In the genomic region with DNA sequence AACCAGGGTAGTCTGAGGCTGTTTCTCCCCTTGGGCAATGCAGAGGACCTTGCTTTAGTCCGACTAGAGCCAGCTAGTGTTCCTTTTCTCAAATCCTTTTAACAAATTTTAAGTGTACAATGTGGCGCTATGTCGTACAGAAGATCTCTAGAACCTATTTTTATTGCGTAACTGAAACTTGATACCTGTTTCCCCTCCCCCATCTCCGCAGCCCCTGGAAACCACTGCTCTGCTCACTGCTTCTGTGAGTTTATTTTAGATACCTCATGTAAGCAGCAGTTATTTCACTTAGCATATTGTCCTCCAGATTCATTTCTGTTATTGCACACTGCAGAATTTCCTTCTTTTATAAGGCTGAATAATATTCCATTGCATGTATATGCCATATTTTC, we compare ENCODE assay signal across 25 cellular contexts.
"Had no signal": no experiment of that assay in that cellular context is flagged by ENCODE, and none has a peak within 500 bp of the region (broad histone marks: within the 10 kb centered on the region; RNA-seq: fewer than 3 reads in every experiment).

No MANE protein-coding gene starts in this region.

- H3K27me3 ChIP-seq: brain microvascular endothelial cell had no signal

- H3K36me3 ChIP-seq: brain microvascular endothelial cell, cardiac muscle cell had no signal

- FAIRE-seq: astrocyte, TTC549 had no signal

- H3K4me3 ChIP-seq: cardiac muscle cell, SK-N-MC had no signal

- ATAC-seq: activated T-helper 17 cell treated with anti-CD3 and anti-CD28 coated beads, Interleukin-2, amount 50 U/mL, for 72 hours; T-cell had no signal

- H3K27ac ChIP-seq: brain microvascular endothelial cell, cardiac muscle cell, SK-N-MC had no signal

- H3K27me3 Mint-ChIP-seq: activated B cell treated with CpG ODN at 0.5 μM for 24 hours; activated CD4-positive, alpha-beta memory T cell treated with anti-CD3 and anti-CD28 coated beads for 36 hours; activated CD4-positive, alpha-beta T cell treated with anti-CD3 and anti-CD28 coated beads, Interleukin-2, amount 10 ng/mL, durations not matched to agents 24 days and 14 days; activated naive CD8-positive, alpha-beta T cell; T-cell had no signal

- H3K4me3 Mint-ChIP-seq: activated B cell treated with CpG ODN at 0.5 μM for 24 hours; activated CD4-positive, alpha-beta memory T cell treated with anti-CD3 and anti-CD28 coated beads for 36 hours; activated CD4-positive, alpha-beta T cell treated with anti-CD3 and anti-CD28 coated beads, Interleukin-2, amount 10 ng/mL, durations not matched to agents 24 days and 14 days; activated naive CD4-positive, alpha-beta T cell treated with anti-CD3 and anti-CD28 coated beads for 36 hours; activated naive CD8-positive, alpha-beta T cell; activated T-helper 17 cell treated with anti-CD3 and anti-CD28 coated beads, Interleukin-2, amount 50 U/mL, for 72 hours; T-cell had no signal

- H3K9me3 Mint-ChIP-seq: activated CD4-positive, alpha-beta T cell treated with anti-CD3 and anti-CD28 coated beads, Interleukin-2, amount 10 ng/mL, durations not matched to agents 24 days and 14 days had no signal

- H3K4me1 Mint-ChIP-seq: activated B cell treated with CpG ODN at 0.5 μM for 24 hours; activated CD4-positive, alpha-beta T cell treated with anti-CD3 and anti-CD28 coated beads, Interleukin-2, amount 10 ng/mL, durations not matched to agents 24 days and 14 days; activated T-helper 17 cell treated with anti-CD3 and anti-CD28 coated beads, Interleukin-2, amount 50 U/mL, for 72 hours; T-cell had no signal

- DNase-seq: activated B cell treated with CpG ODN at 0.5 μM for 24 hours; activated CD4-positive, alpha-beta memory T cell treated with anti-CD3 and anti-CD28 coated beads for 36 hours; activated CD4-positive, alpha-beta T cell treated with anti-CD3 and anti-CD28 coated beads for 1 hour; activated CD4-positive, alpha-beta T cell treated with anti-CD3 and anti-CD28 coated beads, Interleukin-2, amount 10 ng/mL, durations not matched to agents 24 days and 14 days; activated gamma-delta T cell; activated naive CD4-positive, alpha-beta T cell treated with anti-CD3 and anti-CD28 coated beads for 36 hours; activated T-cell treated with anti-CD3 and anti-CD28 coated beads for 4 hours; activated T-cell treated with anti-CD3 and anti-CD28 coated beads, Interleukin-2, amount 50 U/mL, for 48 hours; brain microvascular endothelial cell; MM.1S; NCI-H1105; NCI-H1436; NCI-H1694 treated with DMSO at 0.1 percent for 48 hours; NCI-H2029 treated with DMSO at 0.1 percent for 48 hours; NCI-H345; NCI-H524; T-cell; T-helper 2 cell; T1000 had no signal

- H3K36me3 Mint-ChIP-seq: activated CD4-positive, alpha-beta memory T cell treated with anti-CD3 and anti-CD28 coated beads for 36 hours; activated naive CD8-positive, alpha-beta T cell; T-cell had no signal

- H3K27ac Mint-ChIP-seq: activated B cell treated with CpG ODN at 0.5 μM for 24 hours; activated CD4-positive, alpha-beta memory T cell treated with anti-CD3 and anti-CD28 coated beads for 36 hours; activated CD4-positive, alpha-beta T cell treated with anti-CD3 and anti-CD28 coated beads, Interleukin-2, amount 10 ng/mL, durations not matched to agents 24 days and 14 days; activated naive CD4-positive, alpha-beta T cell treated with anti-CD3 and anti-CD28 coated beads for 36 hours; activated naive CD8-positive, alpha-beta T cell; activated T-helper 17 cell treated with anti-CD3 and anti-CD28 coated beads, Interleukin-2, amount 50 U/mL, for 72 hours; T-cell had no signal
